8 cellular contexts compared by ENCODE assay signal in the genomic region with DNA sequence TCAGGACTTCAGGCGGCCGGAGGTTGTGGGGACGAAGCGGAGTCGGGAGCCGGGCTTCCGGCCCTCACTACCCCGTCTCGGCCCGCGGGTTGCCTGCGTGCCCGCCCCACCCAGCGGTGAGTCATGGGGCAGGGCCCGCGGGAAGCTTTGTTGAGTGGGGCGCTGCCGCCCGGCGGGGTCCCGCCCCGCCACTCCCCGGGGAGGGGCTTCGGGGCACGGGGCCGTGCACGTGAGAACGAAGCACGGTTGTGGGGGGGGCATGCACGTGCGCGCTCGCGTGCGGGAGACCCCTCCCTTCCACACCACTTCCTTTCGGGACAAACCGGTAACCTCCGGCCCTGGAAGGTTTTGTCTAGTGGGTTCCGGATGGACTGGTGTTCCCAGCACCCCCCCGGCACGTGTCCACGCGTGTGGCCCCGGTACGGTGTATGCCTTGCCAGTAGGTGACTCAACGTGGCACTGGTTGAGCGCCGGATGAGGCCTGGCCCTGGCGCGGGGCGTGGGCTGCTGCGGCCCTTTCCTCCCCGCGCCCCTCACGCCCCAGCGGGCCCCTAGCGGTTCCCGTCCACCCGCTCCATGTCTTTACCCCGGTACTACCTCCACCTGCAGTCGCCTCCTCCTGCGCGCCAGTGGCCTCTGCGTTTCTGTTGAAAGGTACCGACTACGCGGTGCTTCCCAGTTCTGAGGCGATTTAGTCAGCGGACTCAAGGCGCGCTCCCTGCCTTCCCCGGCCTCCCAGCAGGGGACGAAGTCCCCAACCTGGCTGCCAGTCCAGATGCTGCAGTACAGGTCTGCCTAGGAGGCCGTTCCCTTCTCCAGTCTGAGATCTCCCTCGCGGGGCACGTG. TPM values are rescaled to one million over a fixed set of nuclear protein-coding genes. Genes with fewer than 3 reads are reported as not detected.
A peak's percentile ranks its signal among the peaks of the same experiment; 100 is the strongest.
DNase-seq lines count a peak whose midpoint lies in the region; ATAC-seq lines count a peak whose summit lies in the region.

No MANE protein-coding gene starts in this region.

- H3K36me3 ChIP-seq in muscle layer of colon (ENCODE audit: insufficient read depth, low read length), result no peaks in the 10 kb centered on the region

- peaks cover 47% of the 10 kb centered on the region for H3K4me1 ChIP-seq in muscle layer of colon (ENCODE audit: insufficient read depth, low read length)

- H3K27ac ChIP-seq in muscle layer of colon (ENCODE audit: low read depth, low read length), result peak overlapping the region; percentile 95

- DNase-seq in NCI-H460 (ENCODE audit: extremely low read depth, low read depth) (peak; percentile 74), epidermal melanocyte (ENCODE audit: insufficient read length, low spot score) (peak; percentile 79), globus pallidus (ENCODE audit: low spot score) (no peak)
- peak; percentile 90 for DNase-seq in activated CD8-positive, alpha-beta memory T cell treated with anti-CD3 and anti-CD28 coated beads, Interleukin-2, amount 50 U/mL, for 4 hours
- peak; percentile 72 for DNase-seq in stimulated activated CD8-positive, alpha-beta memory T cell treated with anti-CD3 and anti-CD28 coated beads, Interleukin-7, amount 100 ng/mL, for 24 hours (ENCODE audit: low read depth)

- ATAC-seq in GM18508 (IDR thresholded peaks at IDR 0.05; ENCODE audit: insufficient read depth, unreplicated experiment), result peak; percentile 54
- ATAC-seq in HG02759 (IDR thresholded peaks at IDR 0.05; ENCODE audit: unreplicated experiment), result peak; percentile 83

- H3K27me3 ChIP-seq in muscle layer of colon (ENCODE audit: control insufficient read depth in 1 of 2, insufficient read depth in 2 of 2, low read length in 2 of 2), result no peaks in the 10 kb centered on the region

- peak overlapping the region; percentile 87 for H3K9ac ChIP-seq in muscle layer of colon (ENCODE audit: low read length)

- no peaks in the 10 kb centered on the region for H3K9me3 ChIP-seq in muscle layer of colon (ENCODE audit: low read length)

- peak overlapping the region; percentile 84 to 92 for H3K4me3 ChIP-seq in muscle layer of colon (ENCODE audit: low read depth in 1 of 2, low read length in 2 of 2)

RNA-seq across cellular contexts. Expression of a gene that starts 3.1 kb away (rescaled TPM):
- not detected in 2 replicates for total RNA-seq in NCI-H460 (2014; rRNA removed; shearing (Covaris generic))
- not detected in 2 replicates for polyA plus RNA-seq in NCI-H460 (2014; cell fraction: nucleus; rRNA removed)

RNA-seq across cellular contexts. Expression of a gene that starts 13.0 kb away (rescaled TPM):
- 14.6 and 18.9 TPM in 2 replicates for total RNA-seq in NCI-H460 (2014; rRNA removed; shearing (Covaris generic))
- polyA plus RNA-seq in NCI-H460 (2014; cell fraction: nucleus; rRNA removed), result 29.0 and 32.5 TPM in 2 replicates

RNA-seq across cellular contexts. Expression of a gene that starts 14.0 kb away (rescaled TPM):
- 0.37 and 0.40 TPM in 2 replicates for total RNA-seq in NCI-H460 (2014; rRNA removed; shearing (Covaris generic))
- 1.0 and 1.4 TPM in 2 replicates for polyA plus RNA-seq in NCI-H460 (2014; cell fraction: nucleus; rRNA removed)

RNA-seq across cellular contexts. Expression of a gene that starts 48.7 kb away (rescaled TPM):
- total RNA-seq in NCI-H460 (2014; rRNA removed; shearing (Covaris generic)), result not detected in 2 replicates
- polyA plus RNA-seq in NCI-H460 (2014; cell fraction: nucleus; rRNA removed), result not detected in 2 replicates
